Comparison of ENCODE assay signal across 24 cellular contexts in the genomic region with DNA sequence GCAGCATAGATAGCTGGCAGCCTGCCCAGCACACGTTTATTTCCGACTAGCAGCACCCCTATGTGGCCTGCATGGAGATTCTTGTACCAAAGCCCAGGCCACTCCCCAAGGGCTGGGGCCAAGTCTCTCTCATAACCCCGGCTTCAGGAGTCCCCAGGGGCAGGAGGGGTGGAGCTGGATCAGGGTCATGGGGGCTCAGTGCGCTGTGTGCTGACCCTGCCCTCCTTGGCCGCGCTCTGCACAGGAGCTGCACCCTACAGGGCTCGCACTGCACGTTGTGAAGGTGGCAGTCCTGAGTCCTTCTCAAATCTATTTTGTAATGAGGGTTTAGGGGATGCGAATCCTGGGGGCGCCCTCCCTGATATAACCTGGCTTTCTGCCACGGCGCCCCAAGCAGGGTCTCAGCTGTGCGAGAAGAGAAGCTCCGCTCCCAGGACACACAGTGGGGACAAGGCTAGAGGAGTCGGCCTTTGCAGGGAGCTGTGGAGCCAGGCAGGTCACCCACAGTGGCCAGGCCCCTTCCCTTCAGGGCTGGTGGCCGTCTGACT. TPM values are rescaled to one million over a fixed set of nuclear protein-coding genes. Genes with fewer than 3 reads are reported as not detected.
DNase-seq lines count a peak whose midpoint lies in the region; TF ChIP-seq lines count a peak whose summit lies in the region.
"Had no signal": no experiment of that assay in that cellular context is flagged by ENCODE, and none has a peak within 500 bp of the region (broad histone marks: within the 10 kb centered on the region; RNA-seq: fewer than 3 reads in every experiment).

No MANE protein-coding gene starts in this region.

- no peak overlapping the region for H2BK12ac ChIP-seq in neuronal stem cell (ENCODE audit: low read length)

- H3K23ac ChIP-seq in neuronal stem cell (ENCODE audit: low read depth, low read length, poor library complexity), result no peak overlapping the region

- peaks cover 2% of the 10 kb centered on the region for H3K79me1 ChIP-seq in neuronal stem cell (ENCODE audit: low read depth, low read length)

- H2BK120ac ChIP-seq in neuronal stem cell (ENCODE audit: low read depth, low read length), result peak overlapping the region; percentile 31

- H3K4ac ChIP-seq in neuronal stem cell (ENCODE audit: low read length), result no peak overlapping the region

- peak overlapping the region; percentile 53 for H2BK5ac ChIP-seq in neuronal stem cell (ENCODE audit: low read length)

- H4K8ac ChIP-seq in neuronal stem cell (ENCODE audit: low read depth, low read length), result no peak overlapping the region

- H3K27ac Mint-ChIP-seq in glutamatergic neuron (ENCODE audit: unreplicated experiment), result no peak overlapping the region
- H3K27ac Mint-ChIP-seq: activated B cell treated with CpG ODN at 0.5 μM for 24 hours, IgD-negative memory B cell had no signal

- peak overlapping the region; percentile 57 for H3K18ac ChIP-seq in neuronal stem cell (ENCODE audit: low read length)

- no peaks in the 10 kb centered on the region for H3K4me1 ChIP-seq in neuronal stem cell (ENCODE audit: control insufficient read depth in 2 of 2, insufficient read depth in 1 of 2, low read depth in 1 of 2, low read length in 2 of 2)
- H3K4me1 ChIP-seq: A549, uterus had no signal

- H3K36me3 Mint-ChIP-seq in glutamatergic neuron (ENCODE audit: unreplicated experiment), result peaks cover 14% of the 10 kb centered on the region

- peak overlapping the region; percentile 94 for H3K14ac ChIP-seq in neuronal stem cell (ENCODE audit: low read length)

- H3K36me3 ChIP-seq in neuronal stem cell (replicated peaks in 1 of 2; ENCODE audit: control insufficient read depth in 2 of 2, insufficient read depth in 2 of 2, low read length in 2 of 2), result no peaks in the 10 kb centered on the region
- H3K36me3 ChIP-seq: uterus had no signal

- H2BK15ac ChIP-seq in neuronal stem cell (ENCODE audit: low read length), result no peak overlapping the region

- peaks cover 5 to 9% of the 10 kb centered on the region in 2 donors for H3K9me3 ChIP-seq in neuronal stem cell (replicated peaks in 1 of 2; ENCODE audit: control insufficient read depth in 2 of 2, insufficient read depth in 1 of 2, low read depth in 1 of 2, low read length in 2 of 2)
- H3K9me3 ChIP-seq: A549, uterus had no signal

- H3K4me3 ChIP-seq in neuronal stem cell (ENCODE audit: low read length in 2 of 2), result no peak overlapping the region
- H3K4me3 ChIP-seq: A549; BLaER1 treated with 17β-estradiol and CSF1 and Interleukin-3, amounts not matched to agents 10 nM and 100 nM; uterus had no signal

- H3K4me3 Mint-ChIP-seq in glutamatergic neuron (ENCODE audit: unreplicated experiment), result no peak overlapping the region
- H3K4me3 Mint-ChIP-seq: activated B cell treated with CpG ODN at 0.5 μM for 24 hours, nephron had no signal

- no peak overlapping the region for H3K4me2 ChIP-seq in neuronal stem cell (ENCODE audit: insufficient read depth, low read length, poor library complexity, severe bottlenecking)
- H3K4me2 ChIP-seq: A549; BLaER1 treated with 17β-estradiol and CSF1 and Interleukin-3, amounts not matched to agents 10 nM and 100 nM had no signal

- H2AFZ ChIP-seq in neuronal stem cell (ENCODE audit: low read length), result no peak overlapping the region

- H3K27ac ChIP-seq in neuronal stem cell (replicated peaks; ENCODE audit: low read length), result no peak overlapping the region
- H3K27ac ChIP-seq: A549; BLaER1 treated with 17β-estradiol and CSF1 and Interleukin-3, amounts not matched to agents 10 nM and 100 nM; uterus had no signal

- TF ChIP-seq CTCF in glutamatergic neuron (IDR thresholded peaks at IDR 0.05; ENCODE audit: partially characterized antibody, unreplicated experiment), result no peak
- no peak for TF ChIP-seq CTCF in GM13976 (IDR thresholded peaks at IDR 0.05; ENCODE audit: borderline replicate concordance, control extremely low read depth, extremely low read depth, insufficient read depth, missing control alignments)

- WGBS in neuronal stem cell (ENCODE audit: extremely low coverage in 2 of 2, insufficient read length in 2 of 2, insufficient replicate concordance in 1 of 2), 2 donors, result no CpG with 5 or more reads among the region's 16 CpGs

- DNase-seq in NCI-H1105 treated with DMSO at 0.1 percent for 48 hours (lab: John Stamatoyannopoulos, UW), result peak; percentile 2
- DNase-seq in NCI-H1105 (lab: John Stamatoyannopoulos, UW), result no peak
- peak; percentile 7 for DNase-seq in NCI-H1694 treated with DMSO at 0.1 percent for 48 hours (lab: John Stamatoyannopoulos, UW)
- peak; percentile 19 for DNase-seq in glutamatergic neuron
- no peak for DNase-seq in neuronal stem cell (ENCODE audit: low spot score)
- DNase-seq in hypothalamus (lab: John Stamatoyannopoulos, UW), result no peak
- DNase-seq in NCI-H146 (lab: John Stamatoyannopoulos, UW), result no peak
- no peak for DNase-seq in GM13976 (ENCODE audit: low spot score)
- DNase-seq: activated B cell treated with CpG ODN at 0.5 μM for 24 hours; activated naive CD4-positive, alpha-beta T cell treated with anti-CD3 and anti-CD28 coated beads, Interleukin-2, amount 50 U/mL, for 16 hours; activated T-cell treated with anti-CD3 and anti-CD28 coated beads, Interleukin-2, amount 50 U/mL, for 48 hours; DMS153; hippocampal formation; islet precursor cell; NCI-H187 treated with DMSO at 0.1 percent for 48 hours; NCI-H82; PC-3; stimulated activated CD4-positive, alpha-beta T cell treated with anti-CD3 and anti-CD28 coated beads, Interleukin-12 subunit alpha, Interleukin-12 subunit beta, amount 100 ng/mL, for 4 hours; substantia nigra; uterus had no signal

- H3K9me3 Mint-ChIP-seq in glutamatergic neuron (ENCODE audit: unreplicated experiment), result peaks cover 21% of the 10 kb centered on the region
- H3K9me3 Mint-ChIP-seq: activated B cell treated with CpG ODN at 0.5 μM for 24 hours, IgD-negative memory B cell, nephron had no signal

- in situ Hi-C loops in GM13976 (cut with MboI; ENCODE audit: low sequenced_read_pairs, unreplicated experiment), result no loop called here

- H3K27me3 Mint-ChIP-seq in glutamatergic neuron (ENCODE audit: unreplicated experiment), result peaks cover 13% of the 10 kb centered on the region

- H3K27me3 ChIP-seq in neuronal stem cell (ENCODE audit: control insufficient read depth in 3 of 3, insufficient read depth in 3 of 3, low read depth in 1 of 3, low read length in 3 of 3), result no peaks in the 10 kb centered on the region
- H3K27me3 ChIP-seq: BLaER1 treated with 17β-estradiol and CSF1 and Interleukin-3, amounts not matched to agents 10 nM and 100 nM; uterus had no signal

- no peak overlapping the region for H3K9ac ChIP-seq in neuronal stem cell (ENCODE audit: low read depth, low read length, poor library complexity)
- H3K9ac ChIP-seq: BLaER1 treated with 17β-estradiol and CSF1 and Interleukin-3, amounts not matched to agents 10 nM and 100 nM had no signal

- H3K4me1 Mint-ChIP-seq in glutamatergic neuron (ENCODE audit: low read depth, unreplicated experiment), result no peaks in the 10 kb centered on the region
- H3K4me1 Mint-ChIP-seq: activated B cell treated with CpG ODN at 0.5 μM for 24 hours, nephron had no signal

- H2AK5ac ChIP-seq in neuronal stem cell (ENCODE audit: low read depth, low read length), result no peak overlapping the region

- H4K91ac ChIP-seq in neuronal stem cell (ENCODE audit: low read depth, low read length, poor library complexity), result no peak overlapping the region

RNA-seq across cellular contexts. Expression of a gene that starts 28.6 kb away (rescaled TPM):
- 41.7 TPM for total RNA-seq in glutamatergic neuron (ENCODE audit: unreplicated experiment)
- polyA plus RNA-seq in neuronal stem cell (2013, experiment 1 of 2), result 11.1 TPM
- 11.1 TPM for polyA plus RNA-seq in neuronal stem cell (2013, experiment 2 of 2)
- polyA plus RNA-seq: IgD-negative memory B cell had no signal

Comparison
In these comparisons a context has a peak if more than half of its experiments do, and no peak if none do; other contexts are left out.
1. DNase-seq: peak in NCI-H1105 treated with DMSO at 0.1 percent for 48 hours (single experiment), NCI-H1694 treated with DMSO at 0.1 percent for 48 hours (single experiment) and glutamatergic neuron (single experiment); none in NCI-H1105 (single experiment), neuronal stem cell (single experiment), hypothalamus (0 of 51), NCI-H146 (single experiment) and GM13976 (single experiment).